ENCODE assay signal across 1 cellular context in genomic region chr17:20205609-20206008, GRCh38.
TF ChIP-seq lines count a peak whose summit lies in the region.

No MANE protein-coding gene starts in this region.

TF ChIP-seq in IMR-90, 13 proteins besides CTCF, POLR2A, EP300 and RAD21:
- TF ChIP-seq FOS (IDR thresholded peaks at IDR 0.05; ENCODE audit: low read depth, low read length) (no peak), CHD1 (IDR thresholded peaks at IDR 0.05; ENCODE audit: low read depth, low read length) (no peak), ELK1 (IDR thresholded peaks at IDR 0.05; ENCODE audit: borderline replicate concordance, low read depth, low read length) (no peak), MXI1 (IDR thresholded peaks at IDR 0.05; ENCODE audit: borderline replicate concordance, low read depth, low read length) (no peak), RCOR1 (IDR thresholded peaks at IDR 0.05; ENCODE audit: insufficient replicate concordance, low read length) (no peak), MAFK (IDR thresholded peaks at IDR 0.05; ENCODE audit: low read depth, low read length) (no peak), NFE2L2 (IDR thresholded peaks at IDR 0.05; ENCODE audit: low read depth, low read length) (no peak)
